ENCODE assay signal across 1 cellular context in genomic region chr20:49657118-49657901, GRCh38.
TF ChIP-seq lines count a peak whose summit lies in the region.

No MANE protein-coding gene starts in this region.

TF ChIP-seq in GM23338, 12 proteins besides CTCF, POLR2A, EP300 and RAD21 (continued from another document):
- TF ChIP-seq, protein P1, sequence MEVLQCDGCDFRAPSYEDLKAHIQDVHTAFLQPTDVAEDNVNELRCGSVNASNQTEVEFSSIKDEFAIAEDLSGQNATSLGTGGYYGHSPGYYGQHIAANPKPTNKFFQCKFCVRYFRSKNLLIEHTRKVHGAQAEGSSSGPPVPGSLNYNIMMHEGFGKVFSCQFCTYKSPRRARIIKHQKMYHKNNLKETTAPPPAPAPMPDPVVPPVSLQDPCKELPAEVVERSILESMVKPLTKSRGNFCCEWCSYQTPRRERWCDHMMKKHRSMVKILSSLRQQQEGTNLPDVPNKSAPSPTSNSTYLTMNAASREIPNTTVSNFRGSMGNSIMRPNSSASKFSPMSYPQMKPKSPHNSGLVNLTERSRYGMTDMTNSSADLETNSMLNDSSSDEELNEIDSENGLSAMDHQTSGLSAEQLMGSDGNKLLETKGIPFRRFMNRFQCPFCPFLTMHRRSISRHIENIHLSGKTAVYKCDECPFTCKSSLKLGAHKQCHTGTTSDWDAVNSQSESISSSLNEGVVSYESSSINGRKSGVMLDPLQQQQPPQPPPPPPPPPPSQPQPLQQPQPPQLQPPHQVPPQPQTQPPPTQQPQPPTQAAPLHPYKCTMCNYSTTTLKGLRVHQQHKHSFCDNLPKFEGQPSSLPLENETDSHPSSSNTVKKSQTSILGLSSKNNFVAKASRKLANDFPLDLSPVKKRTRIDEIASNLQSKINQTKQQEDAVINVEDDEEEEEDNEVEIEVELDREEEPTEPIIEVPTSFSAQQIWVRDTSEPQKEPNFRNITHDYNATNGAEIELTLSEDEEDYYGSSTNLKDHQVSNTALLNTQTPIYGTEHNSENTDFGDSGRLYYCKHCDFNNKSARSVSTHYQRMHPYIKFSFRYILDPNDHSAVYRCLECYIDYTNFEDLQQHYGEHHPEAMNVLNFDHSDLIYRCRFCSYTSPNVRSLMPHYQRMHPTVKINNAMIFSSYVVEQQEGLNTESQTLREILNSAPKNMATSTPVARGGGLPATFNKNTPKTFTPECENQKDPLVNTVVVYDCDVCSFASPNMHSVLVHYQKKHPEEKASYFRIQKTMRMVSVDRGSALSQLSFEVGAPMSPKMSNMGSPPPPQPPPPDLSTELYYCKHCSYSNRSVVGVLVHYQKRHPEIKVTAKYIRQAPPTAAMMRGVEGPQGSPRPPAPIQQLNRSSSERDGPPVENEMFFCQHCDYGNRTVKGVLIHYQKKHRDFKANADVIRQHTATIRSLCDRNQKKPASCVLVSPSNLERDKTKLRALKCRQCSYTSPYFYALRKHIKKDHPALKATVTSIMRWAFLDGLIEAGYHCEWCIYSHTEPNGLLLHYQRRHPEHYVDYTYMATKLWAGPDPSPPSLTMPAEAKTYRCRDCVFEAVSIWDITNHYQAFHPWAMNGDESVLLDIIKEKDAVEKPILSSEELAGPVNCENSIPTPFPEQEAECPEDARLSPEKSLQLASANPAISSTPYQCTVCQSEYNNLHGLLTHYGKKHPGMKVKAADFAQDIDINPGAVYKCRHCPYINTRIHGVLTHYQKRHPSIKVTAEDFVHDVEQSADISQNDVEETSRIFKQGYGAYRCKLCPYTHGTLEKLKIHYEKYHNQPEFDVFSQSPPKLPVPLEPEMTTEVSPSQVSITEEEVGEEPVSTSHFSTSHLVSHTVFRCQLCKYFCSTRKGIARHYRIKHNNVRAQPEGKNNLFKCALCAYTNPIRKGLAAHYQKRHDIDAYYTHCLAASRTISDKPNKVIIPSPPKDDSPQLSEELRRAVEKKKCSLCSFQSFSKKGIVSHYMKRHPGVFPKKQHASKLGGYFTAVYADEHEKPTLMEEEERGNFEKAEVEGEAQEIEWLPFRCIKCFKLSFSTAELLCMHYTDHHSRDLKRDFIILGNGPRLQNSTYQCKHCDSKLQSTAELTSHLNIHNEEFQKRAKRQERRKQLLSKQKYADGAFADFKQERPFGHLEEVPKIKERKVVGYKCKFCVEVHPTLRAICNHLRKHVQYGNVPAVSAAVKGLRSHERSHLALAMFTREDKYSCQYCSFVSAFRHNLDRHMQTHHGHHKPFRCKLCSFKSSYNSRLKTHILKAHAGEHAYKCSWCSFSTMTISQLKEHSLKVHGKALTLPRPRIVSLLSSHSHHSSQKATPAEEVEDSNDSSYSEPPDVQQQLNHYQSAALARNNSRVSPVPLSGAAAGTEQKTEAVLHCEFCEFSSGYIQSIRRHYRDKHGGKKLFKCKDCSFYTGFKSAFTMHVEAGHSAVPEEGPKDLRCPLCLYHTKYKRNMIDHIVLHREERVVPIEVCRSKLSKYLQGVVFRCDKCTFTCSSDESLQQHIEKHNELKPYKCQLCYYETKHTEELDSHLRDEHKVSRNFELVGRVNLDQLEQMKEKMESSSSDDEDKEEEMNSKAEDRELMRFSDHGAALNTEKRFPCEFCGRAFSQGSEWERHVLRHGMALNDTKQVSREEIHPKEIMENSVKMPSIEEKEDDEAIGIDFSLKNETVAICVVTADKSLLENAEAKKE (CRISPR knock-in tag; IDR thresholded peaks at IDR 0.05): no peak
- TF ChIP-seq NANOG (IDR thresholded peaks at IDR 0.05; ENCODE audit: borderline replicate concordance) (no peak), ZNF114 (CRISPR knock-in tag; IDR thresholded peaks at IDR 0.05) (no peak), ZNF331 (CRISPR knock-in tag; IDR thresholded peaks at IDR 0.05; ENCODE audit: low read depth) (no peak)
- TF ChIP-seq, protein P2, sequence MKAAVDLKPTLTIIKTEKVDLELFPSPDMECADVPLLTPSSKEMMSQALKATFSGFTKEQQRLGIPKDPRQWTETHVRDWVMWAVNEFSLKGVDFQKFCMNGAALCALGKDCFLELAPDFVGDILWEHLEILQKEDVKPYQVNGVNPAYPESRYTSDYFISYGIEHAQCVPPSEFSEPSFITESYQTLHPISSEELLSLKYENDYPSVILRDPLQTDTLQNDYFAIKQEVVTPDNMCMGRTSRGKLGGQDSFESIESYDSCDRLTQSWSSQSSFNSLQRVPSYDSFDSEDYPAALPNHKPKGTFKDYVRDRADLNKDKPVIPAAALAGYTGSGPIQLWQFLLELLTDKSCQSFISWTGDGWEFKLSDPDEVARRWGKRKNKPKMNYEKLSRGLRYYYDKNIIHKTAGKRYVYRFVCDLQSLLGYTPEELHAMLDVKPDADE (IDR thresholded peaks at IDR 0.05): no peak
- TF ChIP-seq, protein P3, sequence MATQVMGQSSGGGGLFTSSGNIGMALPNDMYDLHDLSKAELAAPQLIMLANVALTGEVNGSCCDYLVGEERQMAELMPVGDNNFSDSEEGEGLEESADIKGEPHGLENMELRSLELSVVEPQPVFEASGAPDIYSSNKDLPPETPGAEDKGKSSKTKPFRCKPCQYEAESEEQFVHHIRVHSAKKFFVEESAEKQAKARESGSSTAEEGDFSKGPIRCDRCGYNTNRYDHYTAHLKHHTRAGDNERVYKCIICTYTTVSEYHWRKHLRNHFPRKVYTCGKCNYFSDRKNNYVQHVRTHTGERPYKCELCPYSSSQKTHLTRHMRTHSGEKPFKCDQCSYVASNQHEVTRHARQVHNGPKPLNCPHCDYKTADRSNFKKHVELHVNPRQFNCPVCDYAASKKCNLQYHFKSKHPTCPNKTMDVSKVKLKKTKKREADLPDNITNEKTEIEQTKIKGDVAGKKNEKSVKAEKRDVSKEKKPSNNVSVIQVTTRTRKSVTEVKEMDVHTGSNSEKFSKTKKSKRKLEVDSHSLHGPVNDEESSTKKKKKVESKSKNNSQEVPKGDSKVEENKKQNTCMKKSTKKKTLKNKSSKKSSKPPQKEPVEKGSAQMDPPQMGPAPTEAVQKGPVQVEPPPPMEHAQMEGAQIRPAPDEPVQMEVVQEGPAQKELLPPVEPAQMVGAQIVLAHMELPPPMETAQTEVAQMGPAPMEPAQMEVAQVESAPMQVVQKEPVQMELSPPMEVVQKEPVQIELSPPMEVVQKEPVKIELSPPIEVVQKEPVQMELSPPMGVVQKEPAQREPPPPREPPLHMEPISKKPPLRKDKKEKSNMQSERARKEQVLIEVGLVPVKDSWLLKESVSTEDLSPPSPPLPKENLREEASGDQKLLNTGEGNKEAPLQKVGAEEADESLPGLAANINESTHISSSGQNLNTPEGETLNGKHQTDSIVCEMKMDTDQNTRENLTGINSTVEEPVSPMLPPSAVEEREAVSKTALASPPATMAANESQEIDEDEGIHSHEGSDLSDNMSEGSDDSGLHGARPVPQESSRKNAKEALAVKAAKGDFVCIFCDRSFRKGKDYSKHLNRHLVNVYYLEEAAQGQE (IDR thresholded peaks at IDR 0.05; ENCODE audit: unreplicated experiment): no peak
